In the genomic region with DNA sequence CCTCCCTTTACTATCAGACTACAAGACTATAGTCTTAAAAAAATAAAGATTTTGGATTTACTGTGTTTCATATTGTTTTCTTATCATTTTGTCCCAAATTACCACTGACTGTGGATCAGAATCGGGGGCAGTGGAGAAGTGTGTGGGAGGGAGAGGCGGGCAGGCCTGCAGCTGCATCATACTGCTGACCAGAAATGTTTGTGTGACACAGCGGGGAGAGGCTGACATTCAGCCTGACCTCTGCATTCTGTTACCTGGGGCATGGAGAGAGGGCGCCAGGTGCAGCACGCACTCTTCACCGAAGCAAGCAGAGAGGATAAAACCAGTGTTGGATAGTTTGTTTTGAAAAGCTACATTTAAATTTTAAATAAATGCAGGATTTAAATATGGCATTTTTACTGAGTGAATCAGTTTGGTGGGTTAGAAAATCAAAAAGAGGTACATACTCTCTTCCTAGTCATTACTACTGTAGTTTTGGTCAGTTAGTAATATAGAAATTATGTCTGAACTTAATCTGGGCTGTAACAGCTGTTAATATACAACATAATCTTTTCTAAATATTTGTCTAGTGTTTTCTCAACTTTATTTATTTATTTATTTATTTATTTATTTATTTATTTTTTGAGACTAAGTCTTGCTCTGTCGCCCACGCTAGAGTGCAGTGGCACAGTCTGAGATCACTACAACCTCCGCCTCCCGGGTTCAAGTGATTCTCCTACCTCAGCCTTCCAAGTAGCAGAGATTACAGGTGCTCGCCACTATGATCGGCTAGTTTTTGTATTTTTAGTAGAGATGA, we compare ENCODE assay signal across 19 cellular contexts. TPM values are rescaled to one million over a fixed set of nuclear protein-coding genes. Genes with fewer than 3 reads are reported as not detected.
DNase-seq lines count a peak whose midpoint lies in the region; ATAC-seq and TF ChIP-seq lines count a peak whose summit lies in the region.
"Had no signal": no experiment of that assay in that cellular context is flagged by ENCODE, and none has a peak within 500 bp of the region (broad histone marks: within the 10 kb centered on the region; RNA-seq: fewer than 3 reads in every experiment).

No MANE protein-coding gene starts in this region.

- no peaks in the 10 kb centered on the region for H3K27me3 ChIP-seq in Peyer's patch
- H3K27me3 ChIP-seq: BE2C, upper lobe of right lung had no signal

- H3K4me3 ChIP-seq in Peyer's patch: no peak overlapping the region
- no peak overlapping the region for H3K4me3 ChIP-seq in lower leg skin (ENCODE audit: low read depth, poor library complexity, severe bottlenecking)
- H3K4me3 ChIP-seq: left ventricle myocardium inferior, prostate gland, upper lobe of right lung had no signal

- no peak for ATAC-seq in HG03457 (IDR thresholded peaks at IDR 0.05; ENCODE audit: unreplicated experiment)
- ATAC-seq: activated naive CD8-positive, alpha-beta T cell treated with anti-CD3 and anti-CD28 coated beads, Interleukin-2, amount 50 U/mL, for 24 hours; upper lobe of right lung had no signal

- H3K4me1 ChIP-seq in Peyer's patch: no peaks in the 10 kb centered on the region
- H3K4me1 ChIP-seq: BE2C, left ventricle myocardium inferior, prostate gland, upper lobe of right lung had no signal

- peak; percentile 40 for DNase-seq in NCI-H1092 (lab: John Stamatoyannopoulos, UW)
- peak; percentile 92 for DNase-seq in NCI-H774 (lab: John Stamatoyannopoulos, UW)
- DNase-seq in endothelial cell (ENCODE audit: low spot score): no peak
- no peak for DNase-seq in progenitor cell of endocrine pancreas (ENCODE audit: low spot score, unreplicated experiment)
- DNase-seq in activated T-cell treated with anti-CD3 and anti-CD28 coated beads, Interleukin-2, amount 50 U/mL, for 24 hours: no peak
- DNase-seq in Peyer's patch: no peak
- DNase-seq in lower leg skin (ENCODE audit: low spot score in 2 of 2): no peak
- DNase-seq: activated naive CD8-positive, alpha-beta T cell treated with anti-CD3 and anti-CD28 coated beads, Interleukin-2, amount 50 U/mL, for 24 hours; activated T-cell treated with anti-CD3 and anti-CD28 coated beads, Interleukin-2, amount 50 U/mL, for 48 hours; BE2C; hypothalamus; left ventricle myocardium inferior; NCI-H2171 treated with DMSO at 0.1 percent for 48 hours; stimulated activated CD4-positive, alpha-beta T cell treated with anti-CD3 and anti-CD28 coated beads, Interleukin-12 subunit alpha, Interleukin-12 subunit beta, amount 100 ng/mL, for 4 hours; stimulated activated naive CD4-positive, alpha-beta T cell treated with Interleukin-2 at 50 U/mL for 16 hours; T1000; upper lobe of right lung had no signal

- TF ChIP-seq POLR2A in Peyer's patch (IDR thresholded peaks at IDR 0.05) (no peak), lower leg skin (IDR thresholded peaks at IDR 0.05) (no peak)

- H3K36me3 Mint-ChIP-seq in endothelial cell (ENCODE audit: low read depth, unreplicated experiment) (no peaks in the 10 kb centered on the region), progenitor cell of endocrine pancreas (ENCODE audit: insufficient read depth) (no peaks in the 10 kb centered on the region)
- peaks cover 29% of the 10 kb centered on the region for H3K36me3 Mint-ChIP-seq in activated T-cell treated with anti-CD3 and anti-CD28 coated beads, Interleukin-2, amount 50 U/mL, for 24 hours (ENCODE audit: low read depth)

- 93 to 94% methylated on average over 12 of the region's 12 CpGs for WGBS in lower leg skin, 2 donors

- H3K27ac Mint-ChIP-seq in endothelial cell (ENCODE audit: unreplicated experiment) (peak overlapping the region; percentile 80), progenitor cell of endocrine pancreas (peak overlapping the region; percentile 58)
- H3K27ac Mint-ChIP-seq in activated T-cell treated with anti-CD3 and anti-CD28 coated beads, Interleukin-2, amount 50 U/mL, for 24 hours: no peak overlapping the region
- H3K27ac Mint-ChIP-seq: activated naive CD8-positive, alpha-beta T cell treated with anti-CD3 and anti-CD28 coated beads, Interleukin-2, amount 50 U/mL, for 24 hours had no signal

- no peaks in the 10 kb centered on the region for H3K9me3 ChIP-seq in Peyer's patch
- H3K9me3 ChIP-seq: BE2C, left ventricle myocardium inferior, prostate gland, upper lobe of right lung had no signal

- H3K27ac ChIP-seq in Peyer's patch: no peak overlapping the region
- H3K27ac ChIP-seq: left ventricle myocardium inferior, prostate gland, upper lobe of right lung had no signal

- H3K4me1 Mint-ChIP-seq in endothelial cell (ENCODE audit: unreplicated experiment): peaks cover 18% of the 10 kb centered on the region
- H3K4me1 Mint-ChIP-seq in progenitor cell of endocrine pancreas (ENCODE audit: low read depth): peaks cover 6% of the 10 kb centered on the region
- H3K4me1 Mint-ChIP-seq in activated T-cell treated with anti-CD3 and anti-CD28 coated beads, Interleukin-2, amount 50 U/mL, for 24 hours (ENCODE audit: low read depth): no peaks in the 10 kb centered on the region
- H3K4me1 Mint-ChIP-seq: activated naive CD8-positive, alpha-beta T cell treated with anti-CD3 and anti-CD28 coated beads, Interleukin-2, amount 50 U/mL, for 24 hours had no signal

- TF ChIP-seq CTCF in endothelial cell (IDR thresholded peaks at IDR 0.05; ENCODE audit: unreplicated experiment) (no peak), progenitor cell of endocrine pancreas (IDR thresholded peaks at IDR 0.05; ENCODE audit: unreplicated experiment) (no peak), Peyer's patch (IDR thresholded peaks at IDR 0.05) (no peak), lower leg skin (IDR thresholded peaks at IDR 0.05) (no peak)

- intact Hi-C loops in lower leg skin (cut with DNase I; ENCODE audit: low total_unique reads): no loop called here

- no peak overlapping the region for H3K4me3 Mint-ChIP-seq in endothelial cell (ENCODE audit: unreplicated experiment)
- no peak overlapping the region for H3K4me3 Mint-ChIP-seq in progenitor cell of endocrine pancreas (ENCODE audit: low read depth)
- no peak overlapping the region for H3K4me3 Mint-ChIP-seq in activated T-cell treated with anti-CD3 and anti-CD28 coated beads, Interleukin-2, amount 50 U/mL, for 24 hours
- H3K4me3 Mint-ChIP-seq: activated naive CD8-positive, alpha-beta T cell treated with anti-CD3 and anti-CD28 coated beads, Interleukin-2, amount 50 U/mL, for 24 hours had no signal

- H3K9me3 Mint-ChIP-seq in endothelial cell (ENCODE audit: unreplicated experiment): no peaks in the 10 kb centered on the region
- H3K9me3 Mint-ChIP-seq in progenitor cell of endocrine pancreas (ENCODE audit: low read depth): no peaks in the 10 kb centered on the region
- no peaks in the 10 kb centered on the region for H3K9me3 Mint-ChIP-seq in activated T-cell treated with anti-CD3 and anti-CD28 coated beads, Interleukin-2, amount 50 U/mL, for 24 hours
- H3K9me3 Mint-ChIP-seq: activated naive CD8-positive, alpha-beta T cell treated with anti-CD3 and anti-CD28 coated beads, Interleukin-2, amount 50 U/mL, for 24 hours had no signal

- H3K27me3 Mint-ChIP-seq in endothelial cell (ENCODE audit: unreplicated experiment) (peaks cover 5% of the 10 kb centered on the region), progenitor cell of endocrine pancreas (no peaks in the 10 kb centered on the region)
- H3K27me3 Mint-ChIP-seq in activated T-cell treated with anti-CD3 and anti-CD28 coated beads, Interleukin-2, amount 50 U/mL, for 24 hours: no peaks in the 10 kb centered on the region
- H3K27me3 Mint-ChIP-seq: activated naive CD8-positive, alpha-beta T cell treated with anti-CD3 and anti-CD28 coated beads, Interleukin-2, amount 50 U/mL, for 24 hours had no signal

- peaks cover 0 to under 1% (median 0%) of the 10 kb centered on the region in 3 donors for H3K36me3 ChIP-seq in Peyer's patch
- H3K36me3 ChIP-seq: prostate gland had no signal

RNA-seq across cellular contexts. Expression of a gene that starts 8.8 kb away (rescaled TPM):
- total RNA-seq in endothelial cell (ENCODE audit: unreplicated experiment) (27.5 TPM), progenitor cell of endocrine pancreas (63.3 and 64.0 TPM in 2 replicates), Peyer's patch (10 to 100 TPM; 17.3 to 26.2 (median 18.2) TPM), lower leg skin (10 to 100 TPM; 15.7 to 18.7 (median 16.5) TPM)

Comparison
In these comparisons a context has a peak if more than half of its experiments do, and no peak if none do; other contexts are left out.
1. DNase-seq: peak in NCI-H1092 (single experiment) and NCI-H774 (single experiment); none in endothelial cell (single experiment), progenitor cell of endocrine pancreas (single experiment), activated T-cell treated with anti-CD3 and anti-CD28 coated beads, Interleukin-2, amount 50 U/mL, for 24 hours (single experiment), Peyer's patch (0 of 3) and lower leg skin (0 of 2).